Comparison of ENCODE assay signal across 8 cellular contexts in the genomic region with DNA sequence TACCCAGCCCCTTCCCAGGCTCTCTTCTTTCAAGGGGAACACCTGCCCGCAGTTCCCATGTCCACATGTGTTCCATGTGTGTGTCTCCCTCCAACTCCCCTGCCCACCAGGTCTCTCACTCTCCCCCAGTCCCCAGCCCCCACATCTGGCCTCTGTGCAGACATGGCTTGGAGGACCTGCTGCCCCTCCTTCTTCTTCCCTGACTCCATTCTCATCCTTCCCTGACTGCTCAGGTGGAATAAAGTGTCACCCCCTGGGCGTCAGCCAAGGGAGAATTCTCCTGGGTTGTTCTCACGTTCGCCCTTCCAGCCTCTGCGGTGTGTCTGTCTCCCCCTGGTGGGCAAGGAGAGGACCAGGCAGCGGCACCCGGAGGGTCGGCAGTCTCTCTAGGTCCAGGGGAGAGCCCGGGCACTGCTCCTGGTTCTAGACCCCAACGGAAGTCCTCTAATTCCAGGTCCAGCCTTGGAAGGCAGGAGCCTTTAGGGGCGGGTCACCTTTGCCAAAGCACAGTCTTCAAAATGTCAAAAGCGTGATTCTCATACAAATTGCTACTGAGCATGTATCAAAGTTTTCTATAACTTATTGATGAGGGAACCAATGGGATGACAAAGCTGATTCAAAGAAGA. TPM values are rescaled to one million over a fixed set of nuclear protein-coding genes. Genes with fewer than 3 reads are reported as not detected.
A peak's percentile ranks its signal among the peaks of the same experiment; 100 is the strongest.
DNase-seq lines count a peak whose midpoint lies in the region; ATAC-seq and TF ChIP-seq lines count a peak whose summit lies in the region.

No MANE protein-coding gene starts in this region.

- no peak for ATAC-seq in GM21423 (IDR thresholded peaks at IDR 0.05; ENCODE audit: unreplicated experiment)
- no peak for ATAC-seq in GM19463 (IDR thresholded peaks at IDR 0.05; ENCODE audit: unreplicated experiment)

- no peak overlapping the region for H3K27ac ChIP-seq in RWPE1

- POLR2A ChIA-PET in RWPE1 (lab: Yijun Ruan, JAX; ENCODE audit: low non-redundant PET), result no interaction called here

- CTCF ChIA-PET in RWPE1 (lab: Yijun Ruan, JAX), result interaction anchor here (0.5 to 1.0 kb wide), 7 partner anchors 11 to 1682 kb away, joined by 3 to 8 read pairs (median 3); no protein-coding TSS in a partner anchor

- H3K4me3 ChIP-seq in retinal pigment epithelial cell (ENCODE audit: low read length), result no peak overlapping the region

- DNase-seq in Daoy (ENCODE audit: low read depth), result peak; percentile 78
- DNase-seq in KG1 (lab: John Stamatoyannopoulos, UW), result peak; percentile 57
- peak; percentile 71 for DNase-seq in RWPE1 (ENCODE audit: low spot score)
- peak; percentile 50 to 54 for DNase-seq in activated T-helper 1 cell treated with anti-CD3 and anti-CD28 coated beads, Interleukin-2, amount 50 U/mL, for 16 hours (ENCODE audit: low read depth in 1 of 2, low spot score in 1 of 2)
- peak; percentile 77 for DNase-seq in germinal center (ENCODE audit: low spot score)
- DNase-seq in retinal pigment epithelial cell (ENCODE audit: low read depth), result peak; percentile 13

- TF ChIP-seq CTCF in RWPE1 (conservative IDR thresholded peaks at IDR 0.05; ENCODE audit: low read depth) (peak; percentile 90), retinal pigment epithelial cell (conservative IDR thresholded peaks at IDR 0.05; ENCODE audit: low read depth, low read length) (peak; percentile 99)

RNA-seq across cellular contexts. Expression of gene EBF4, which starts 50.5 kb away (rescaled TPM):
- total RNA-seq in Daoy (2014; rRNA removed; shearing (Covaris generic)), result 0.12 and 0.40 TPM in 2 replicates

RNA-seq across cellular contexts. Expression of gene CPXM1, which starts 57.4 kb away (rescaled TPM):
- total RNA-seq in Daoy (2014; rRNA removed; shearing (Covaris generic)), result 2.0 and 2.7 TPM in 2 replicates

Comparison
In these comparisons a context has a peak if more than half of its experiments do, and no peak if none do; other contexts are left out.
1. DNase-seq: peak in every context shown above with its lines; median percentile 78 in Daoy; 77 in germinal center; 71 in RWPE1; 57 in KG1; 52 in activated T-helper 1 cell treated with anti-CD3 and anti-CD28 coated beads, Interleukin-2, amount 50 U/mL, for 16 hours; 13 in retinal pigment epithelial cell.